In genomic region chrX:148282504-148282903, GRCh38 we compare ENCODE assay signal across 1 cellular context.
TF ChIP-seq lines count a peak whose summit lies in the region.

No MANE protein-coding gene starts in this region.

TF ChIP-seq in HepG2, 621 proteins besides CTCF, POLR2A, EP300 and RAD21 (continued from another document):
- TF ChIP-seq ZNF512B (CRISPR knock-in tag; IDR thresholded peaks at IDR 0.05; ENCODE audit: borderline replicate concordance) (no peak), REL (CRISPR knock-in tag; conservative IDR thresholded peaks at IDR 0.05) (no peak), POGK (CRISPR knock-in tag; conservative IDR thresholded peaks at IDR 0.05) (no peak), HDAC1 (CRISPR knock-in tag; IDR thresholded peaks at IDR 0.05) (no peak), TFE3 (CRISPR knock-in tag; IDR thresholded peaks at IDR 0.05) (no peak), ZNF205 (CRISPR knock-in tag; IDR thresholded peaks at IDR 0.05) (no peak), ZNF569 (CRISPR knock-in tag; IDR thresholded peaks at IDR 0.05; ENCODE audit: borderline replicate concordance) (no peak), NFYC (CRISPR knock-in tag; IDR thresholded peaks at IDR 0.05) (no peak), FIP1L1 (IDR thresholded peaks at IDR 0.05; ENCODE audit: borderline replicate concordance, insufficient read depth, low read depth, low read length) (no peak), SETDB1 (CRISPR knock-in tag; IDR thresholded peaks at IDR 0.05; ENCODE audit: borderline replicate concordance) (no peak), NRL (CRISPR knock-in tag; IDR thresholded peaks at IDR 0.05; ENCODE audit: borderline replicate concordance) (no peak), PHF8 (CRISPR knock-in tag; IDR thresholded peaks at IDR 0.05) (no peak), SNAI1 (CRISPR knock-in tag; IDR thresholded peaks at IDR 0.05; ENCODE audit: borderline replicate concordance) (no peak)
